19 cellular contexts compared by ENCODE assay signal in genomic region chr1:147620543-147620942, GRCh38. TPM values are rescaled to one million over a fixed set of nuclear protein-coding genes. Genes with fewer than 3 reads are reported as not detected.
DNase-seq lines count a peak whose midpoint lies in the region; ATAC-seq, FAIRE-seq and TF ChIP-seq lines count a peak whose summit lies in the region.
"Had no signal": no experiment of that assay in that cellular context is flagged by ENCODE, and none has a peak within 500 bp of the region (broad histone marks: within the 10 kb centered on the region; RNA-seq: fewer than 3 reads in every experiment).

No MANE protein-coding gene starts in this region.

- intact Hi-C loops in sciatic nerve (cut with DNase I) = no loop called here

- H3K4me3 Mint-ChIP-seq in T-helper 1 cell treated with Interleukin-12 subunit alpha and Interleukin-12 subunit beta and Interleukin-4 antibody, amounts not matched to agents 30 μg/mL and 1 μg/mL, for 36 hours = no peak overlapping the region
- H3K4me3 Mint-ChIP-seq in brain = no peak overlapping the region
- H3K4me3 Mint-ChIP-seq: CD8-positive, alpha-beta T cell had no signal

- peaks cover 28% of the 10 kb centered on the region for H3K4me1 Mint-ChIP-seq in T-helper 1 cell treated with Interleukin-12 subunit alpha and Interleukin-12 subunit beta and Interleukin-4 antibody, amounts not matched to agents 30 μg/mL and 1 μg/mL, for 36 hours (ENCODE audit: low read depth)
- H3K4me1 Mint-ChIP-seq in brain = peaks cover 4% of the 10 kb centered on the region

- no peak for FAIRE-seq in GM19239 (lab: Jason Lieb, UNC)

- H3K36me3 Mint-ChIP-seq in T-helper 1 cell treated with Interleukin-12 subunit alpha and Interleukin-12 subunit beta and Interleukin-4 antibody, amounts not matched to agents 30 μg/mL and 1 μg/mL, for 36 hours (ENCODE audit: low read depth) = peaks cover 35% of the 10 kb centered on the region
- peaks cover 96% of the 10 kb centered on the region for H3K36me3 Mint-ChIP-seq in brain

- no peaks in the 10 kb centered on the region for H3K27me3 Mint-ChIP-seq in T-helper 1 cell treated with Interleukin-12 subunit alpha and Interleukin-12 subunit beta and Interleukin-4 antibody, amounts not matched to agents 30 μg/mL and 1 μg/mL, for 36 hours (ENCODE audit: low read depth)
- peaks cover 3% of the 10 kb centered on the region for H3K27me3 Mint-ChIP-seq in brain

- H3K27ac Mint-ChIP-seq in T-helper 1 cell treated with Interleukin-12 subunit alpha and Interleukin-12 subunit beta and Interleukin-4 antibody, amounts not matched to agents 30 μg/mL and 1 μg/mL, for 36 hours = peak overlapping the region; percentile 18
- H3K27ac Mint-ChIP-seq in brain = peak overlapping the region in 3 of 5 experiments; percentile 5 to 55 (median 22)
- H3K27ac Mint-ChIP-seq: CD8-positive, alpha-beta T cell had no signal

- no peak for TF ChIP-seq CTCF in brain (conservative IDR thresholded peaks at IDR 0.05)

- ATAC-seq in sciatic nerve = peak; percentile 14
- ATAC-seq: CD8-positive, alpha-beta T cell had no signal

- DNase-seq in T-helper 1 cell (no peak), EL (peak; percentile 6), sciatic nerve (ENCODE audit: low spot score) (no peak), GM19239 (ENCODE audit: insufficient read length, low spot score) (no peak), NCI-H2029 (lab: John Stamatoyannopoulos, UW) (no peak)
- DNase-seq: 8988T; CD8-positive, alpha-beta T cell; GF-D8; IMR-90; NCI-H1105; NCI-H2081; NCI-H2171; NCI-H345; NCI-H524; NCI-H774; NK-92 treated with Interleukin-12 subunit alpha and Interleukin-12 subunit beta, amount 100 ng/mL, for 24 hours; SHP77 treated with DMSO at 0.1 percent for 48 hours had no signal

- H3K9me3 Mint-ChIP-seq in T-helper 1 cell treated with Interleukin-12 subunit alpha and Interleukin-12 subunit beta and Interleukin-4 antibody, amounts not matched to agents 30 μg/mL and 1 μg/mL, for 36 hours = no peaks in the 10 kb centered on the region
- H3K9me3 Mint-ChIP-seq in brain = no peaks in the 10 kb centered on the region
- H3K9me3 Mint-ChIP-seq: CD8-positive, alpha-beta T cell had no signal

RNA-seq across cellular contexts. Expression of gene ACP6, which starts 49.8 kb away (rescaled TPM):
- polyA plus RNA-seq in brain (ENCODE audit: insufficient read depth, low read depth, low replicate concordance) = 6.1 TPM
- total RNA-seq in sciatic nerve = 17.6 TPM
